In the genomic region with DNA sequence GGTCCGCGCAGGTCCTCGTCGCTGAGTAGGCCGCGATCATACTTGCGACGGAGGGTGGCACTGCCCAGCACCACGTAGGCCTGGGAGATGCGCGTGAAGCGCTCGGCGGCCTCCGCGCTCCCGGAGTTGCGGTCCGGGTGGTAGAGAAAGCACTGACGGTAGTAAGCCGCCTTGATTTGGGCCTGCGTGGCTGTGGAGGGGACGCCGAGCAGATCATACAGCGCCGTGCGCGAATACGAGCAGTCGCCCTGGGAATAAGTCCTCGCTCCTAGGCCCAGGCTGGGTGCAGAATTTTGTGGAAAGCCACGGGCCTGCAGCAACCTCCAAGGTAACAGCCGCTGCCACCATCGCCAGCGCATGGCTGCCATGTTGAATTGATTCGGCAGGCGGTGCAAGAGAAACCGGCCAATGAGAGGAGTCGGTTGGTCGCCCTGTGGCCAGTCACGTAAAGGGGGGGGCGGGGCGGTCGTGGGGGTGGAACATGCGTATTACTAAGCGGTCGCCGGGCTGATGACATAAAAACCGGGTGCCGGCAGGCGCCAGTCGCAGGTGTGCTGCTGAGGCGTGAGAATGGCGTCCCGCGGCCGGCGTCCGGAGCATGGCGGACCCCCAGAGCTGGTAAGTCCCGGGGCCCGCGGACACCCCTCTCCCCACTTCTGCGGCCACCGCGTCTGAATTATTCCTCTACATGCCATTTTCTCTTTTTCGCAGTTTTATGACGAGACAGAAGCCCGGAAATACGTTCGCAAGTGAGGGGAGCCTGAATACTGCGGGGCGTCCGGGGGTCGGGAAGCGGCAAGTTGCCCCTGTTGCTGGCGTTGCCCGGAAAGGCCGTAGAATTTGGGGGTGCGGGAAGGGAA, we compare ENCODE assay signal across 1 cellular context.
TF ChIP-seq lines count a peak whose summit lies in the region.

A gene with protein sequence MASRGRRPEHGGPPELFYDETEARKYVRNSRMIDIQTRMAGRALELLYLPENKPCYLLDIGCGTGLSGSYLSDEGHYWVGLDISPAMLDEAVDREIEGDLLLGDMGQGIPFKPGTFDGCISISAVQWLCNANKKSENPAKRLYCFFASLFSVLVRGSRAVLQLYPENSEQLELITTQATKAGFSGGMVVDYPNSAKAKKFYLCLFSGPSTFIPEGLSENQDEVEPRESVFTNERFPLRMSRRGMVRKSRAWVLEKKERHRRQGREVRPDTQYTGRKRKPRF (plus strand): TSS at position 542 of the 860 bp plus-strand sequence. CDS start 29 bp downstream, at position 571.
A gene (minus strand): TSS at position 398 of the 860 bp plus-strand sequence. CDS start 30 bp downstream, at position 368.

TF ChIP-seq in HepG2, 621 proteins besides CTCF, POLR2A, EP300 and RAD21 (continued from another document and continues in another):
- TF ChIP-seq XBP1 (CRISPR knock-in tag; IDR thresholded peaks at IDR 0.05) (no peak), BRD4 (CRISPR knock-in tag; IDR thresholded peaks at IDR 0.05) (peak; percentile 94), RFXAP (CRISPR knock-in tag; IDR thresholded peaks at IDR 0.05; ENCODE audit: borderline replicate concordance) (0 out of 2 replicates have a peak, but pooled peaks have one; percentile 30), SIN3B (IDR thresholded peaks at IDR 0.05; ENCODE audit: low read length) (peak; percentile 90), ZNF367 (CRISPR knock-in tag; IDR thresholded peaks at IDR 0.05; ENCODE audit: borderline replicate concordance) (no peak), FOXA3 (CRISPR knock-in tag; IDR thresholded peaks at IDR 0.05) (peak; percentile 36; the same call in 1 of the 2 replicates), ZIK1 (CRISPR knock-in tag; IDR thresholded peaks at IDR 0.05; ENCODE audit: borderline replicate concordance, low read depth) (0 out of 2 replicates have a peak, but pooled peaks have one; percentile 19), ZNF879 (CRISPR knock-in tag; IDR thresholded peaks at IDR 0.05) (no peak), SRY (CRISPR knock-in tag; IDR thresholded peaks at IDR 0.05) (peak; percentile 76), ZNF713 (CRISPR knock-in tag; IDR thresholded peaks at IDR 0.05) (no peak), ZNF451 (CRISPR knock-in tag; IDR thresholded peaks at IDR 0.05) (peak; percentile 62; the same call in 1 of the 2 replicates), MED8 (CRISPR knock-in tag; IDR thresholded peaks at IDR 0.05; ENCODE audit: insufficient replicate concordance) (peak; percentile 58), BCL6 (CRISPR knock-in tag; IDR thresholded peaks at IDR 0.05) (peak; percentile 7; the same call in 1 of the 2 replicates), ZBTB1 (CRISPR knock-in tag; IDR thresholded peaks at IDR 0.05; ENCODE audit: borderline replicate concordance) (no peak), ZNF777 (CRISPR knock-in tag; IDR thresholded peaks at IDR 0.05) (peak; percentile 37; the same call in 1 of the 2 replicates), TBX2 (CRISPR knock-in tag; IDR thresholded peaks at IDR 0.05; ENCODE audit: borderline replicate concordance) (peak; percentile 53), ZNF274 (CRISPR knock-in tag; IDR thresholded peaks at IDR 0.05) (no peak), ZNF501 (CRISPR knock-in tag; IDR thresholded peaks at IDR 0.05) (peak; percentile 53; the same call in 1 of the 2 replicates), GTF2F1 (IDR thresholded peaks at IDR 0.05; ENCODE audit: low read length) (no peak), MAFF (IDR thresholded peaks at IDR 0.05; ENCODE audit: low read depth, low read length) (no peak), AKAP8 (CRISPR knock-in tag; IDR thresholded peaks at IDR 0.05) (peak; percentile 44; the same call in 1 of the 2 replicates), ARHGAP35 (CRISPR knock-in tag; IDR thresholded peaks at IDR 0.05; ENCODE audit: borderline replicate concordance) (no peak), KDM5B (CRISPR knock-in tag; IDR thresholded peaks at IDR 0.05; ENCODE audit: borderline replicate concordance) (peak; percentile 80; the same call in 1 of the 2 replicates), ZNF333 (CRISPR knock-in tag; IDR thresholded peaks at IDR 0.05; ENCODE audit: borderline replicate concordance) (peak; percentile 59; the same call in 1 of the 2 replicates), ARID2 (CRISPR knock-in tag; IDR thresholded peaks at IDR 0.05; ENCODE audit: borderline replicate concordance) (peak; percentile 62; the same call in 1 of the 2 replicates), PHF8 (CRISPR knock-in tag; IDR thresholded peaks at IDR 0.05) (peak; percentile 99)
- TF ChIP-seq, protein P1, sequence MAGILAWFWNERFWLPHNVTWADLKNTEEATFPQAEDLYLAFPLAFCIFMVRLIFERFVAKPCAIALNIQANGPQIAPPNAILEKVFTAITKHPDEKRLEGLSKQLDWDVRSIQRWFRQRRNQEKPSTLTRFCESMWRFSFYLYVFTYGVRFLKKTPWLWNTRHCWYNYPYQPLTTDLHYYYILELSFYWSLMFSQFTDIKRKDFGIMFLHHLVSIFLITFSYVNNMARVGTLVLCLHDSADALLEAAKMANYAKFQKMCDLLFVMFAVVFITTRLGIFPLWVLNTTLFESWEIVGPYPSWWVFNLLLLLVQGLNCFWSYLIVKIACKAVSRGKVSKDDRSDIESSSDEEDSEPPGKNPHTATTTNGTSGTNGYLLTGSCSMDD (CRISPR knock-in tag; IDR thresholded peaks at IDR 0.05): no peak
- TF ChIP-seq, protein P2, sequence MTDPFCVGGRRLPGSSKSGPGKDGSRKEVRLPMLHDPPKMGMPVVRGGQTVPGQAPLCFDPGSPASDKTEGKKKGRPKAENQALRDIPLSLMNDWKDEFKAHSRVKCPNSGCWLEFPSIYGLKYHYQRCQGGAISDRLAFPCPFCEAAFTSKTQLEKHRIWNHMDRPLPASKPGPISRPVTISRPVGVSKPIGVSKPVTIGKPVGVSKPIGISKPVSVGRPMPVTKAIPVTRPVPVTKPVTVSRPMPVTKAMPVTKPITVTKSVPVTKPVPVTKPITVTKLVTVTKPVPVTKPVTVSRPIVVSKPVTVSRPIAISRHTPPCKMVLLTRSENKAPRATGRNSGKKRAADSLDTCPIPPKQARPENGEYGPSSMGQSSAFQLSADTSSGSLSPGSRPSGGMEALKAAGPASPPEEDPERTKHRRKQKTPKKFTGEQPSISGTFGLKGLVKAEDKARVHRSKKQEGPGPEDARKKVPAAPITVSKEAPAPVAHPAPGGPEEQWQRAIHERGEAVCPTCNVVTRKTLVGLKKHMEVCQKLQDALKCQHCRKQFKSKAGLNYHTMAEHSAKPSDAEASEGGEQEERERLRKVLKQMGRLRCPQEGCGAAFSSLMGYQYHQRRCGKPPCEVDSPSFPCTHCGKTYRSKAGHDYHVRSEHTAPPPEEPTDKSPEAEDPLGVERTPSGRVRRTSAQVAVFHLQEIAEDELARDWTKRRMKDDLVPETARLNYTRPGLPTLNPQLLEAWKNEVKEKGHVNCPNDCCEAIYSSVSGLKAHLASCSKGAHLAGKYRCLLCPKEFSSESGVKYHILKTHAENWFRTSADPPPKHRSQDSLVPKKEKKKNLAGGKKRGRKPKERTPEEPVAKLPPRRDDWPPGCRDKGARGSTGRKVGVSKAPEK (CRISPR knock-in tag; IDR thresholded peaks at IDR 0.05; ENCODE audit: borderline replicate concordance): no peak
- TF ChIP-seq, protein P3, sequence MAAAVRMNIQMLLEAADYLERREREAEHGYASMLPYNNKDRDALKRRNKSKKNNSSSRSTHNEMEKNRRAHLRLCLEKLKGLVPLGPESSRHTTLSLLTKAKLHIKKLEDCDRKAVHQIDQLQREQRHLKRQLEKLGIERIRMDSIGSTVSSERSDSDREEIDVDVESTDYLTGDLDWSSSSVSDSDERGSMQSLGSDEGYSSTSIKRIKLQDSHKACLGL (CRISPR knock-in tag; IDR thresholded peaks at IDR 0.05): peak; percentile 85
- TF ChIP-seq, protein P4, sequence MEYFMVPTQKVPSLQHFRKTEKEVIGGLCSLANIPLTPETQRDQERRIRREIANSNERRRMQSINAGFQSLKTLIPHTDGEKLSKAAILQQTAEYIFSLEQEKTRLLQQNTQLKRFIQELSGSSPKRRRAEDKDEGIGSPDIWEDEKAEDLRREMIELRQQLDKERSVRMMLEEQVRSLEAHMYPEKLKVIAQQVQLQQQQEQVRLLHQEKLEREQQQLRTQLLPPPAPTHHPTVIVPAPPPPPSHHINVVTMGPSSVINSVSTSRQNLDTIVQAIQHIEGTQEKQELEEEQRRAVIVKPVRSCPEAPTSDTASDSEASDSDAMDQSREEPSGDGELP (IDR thresholded peaks at IDR 0.05; ENCODE audit: borderline replicate concordance, low read depth): peak; percentile 46; the same call in 1 of the 2 replicates
- TF ChIP-seq, protein P5, sequence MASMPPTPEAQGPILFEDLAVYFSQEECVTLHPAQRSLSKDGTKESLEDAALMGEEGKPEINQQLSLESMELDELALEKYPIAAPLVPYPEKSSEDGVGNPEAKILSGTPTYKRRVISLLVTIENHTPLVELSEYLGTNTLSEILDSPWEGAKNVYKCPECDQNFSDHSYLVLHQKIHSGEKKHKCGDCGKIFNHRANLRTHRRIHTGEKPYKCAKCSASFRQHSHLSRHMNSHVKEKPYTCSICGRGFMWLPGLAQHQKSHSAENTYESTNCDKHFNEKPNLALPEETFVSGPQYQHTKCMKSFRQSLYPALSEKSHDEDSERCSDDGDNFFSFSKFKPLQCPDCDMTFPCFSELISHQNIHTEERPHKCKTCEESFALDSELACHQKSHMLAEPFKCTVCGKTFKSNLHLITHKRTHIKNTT (CRISPR knock-in tag; IDR thresholded peaks at IDR 0.05): no peak
- TF ChIP-seq, protein P6, sequence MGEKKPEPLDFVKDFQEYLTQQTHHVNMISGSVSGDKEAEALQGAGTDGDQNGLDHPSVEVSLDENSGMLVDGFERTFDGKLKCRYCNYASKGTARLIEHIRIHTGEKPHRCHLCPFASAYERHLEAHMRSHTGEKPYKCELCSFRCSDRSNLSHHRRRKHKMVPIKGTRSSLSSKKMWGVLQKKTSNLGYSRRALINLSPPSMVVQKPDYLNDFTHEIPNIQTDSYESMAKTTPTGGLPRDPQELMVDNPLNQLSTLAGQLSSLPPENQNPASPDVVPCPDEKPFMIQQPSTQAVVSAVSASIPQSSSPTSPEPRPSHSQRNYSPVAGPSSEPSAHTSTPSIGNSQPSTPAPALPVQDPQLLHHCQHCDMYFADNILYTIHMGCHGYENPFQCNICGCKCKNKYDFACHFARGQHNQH (CRISPR knock-in tag; IDR thresholded peaks at IDR 0.05): 0 out of 2 replicates have a peak, but pooled peaks have one; percentile 3
- TF ChIP-seq, protein P7, sequence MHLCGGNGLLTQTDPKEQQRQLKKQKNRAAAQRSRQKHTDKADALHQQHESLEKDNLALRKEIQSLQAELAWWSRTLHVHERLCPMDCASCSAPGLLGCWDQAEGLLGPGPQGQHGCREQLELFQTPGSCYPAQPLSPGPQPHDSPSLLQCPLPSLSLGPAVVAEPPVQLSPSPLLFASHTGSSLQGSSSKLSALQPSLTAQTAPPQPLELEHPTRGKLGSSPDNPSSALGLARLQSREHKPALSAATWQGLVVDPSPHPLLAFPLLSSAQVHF (CRISPR knock-in tag; IDR thresholded peaks at IDR 0.05): peak; percentile 69; the same call in 1 of the 2 replicates
- TF ChIP-seq, protein P8, sequence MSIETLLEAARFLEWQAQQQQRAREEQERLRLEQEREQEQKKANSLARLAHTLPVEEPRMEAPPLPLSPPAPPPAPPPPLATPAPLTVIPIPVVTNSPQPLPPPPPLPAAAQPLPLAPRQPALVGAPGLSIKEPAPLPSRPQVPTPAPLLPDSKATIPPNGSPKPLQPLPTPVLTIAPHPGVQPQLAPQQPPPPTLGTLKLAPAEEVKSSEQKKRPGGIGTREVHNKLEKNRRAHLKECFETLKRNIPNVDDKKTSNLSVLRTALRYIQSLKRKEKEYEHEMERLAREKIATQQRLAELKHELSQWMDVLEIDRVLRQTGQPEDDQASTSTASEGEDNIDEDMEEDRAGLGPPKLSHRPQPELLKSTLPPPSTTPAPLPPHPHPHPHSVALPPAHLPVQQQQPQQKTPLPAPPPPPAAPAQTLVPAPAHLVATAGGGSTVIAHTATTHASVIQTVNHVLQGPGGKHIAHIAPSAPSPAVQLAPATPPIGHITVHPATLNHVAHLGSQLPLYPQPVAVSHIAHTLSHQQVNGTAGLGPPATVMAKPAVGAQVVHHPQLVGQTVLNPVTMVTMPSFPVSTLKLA (IDR thresholded peaks at IDR 0.05): peak; percentile 72
- TF ChIP-seq, protein P9, sequence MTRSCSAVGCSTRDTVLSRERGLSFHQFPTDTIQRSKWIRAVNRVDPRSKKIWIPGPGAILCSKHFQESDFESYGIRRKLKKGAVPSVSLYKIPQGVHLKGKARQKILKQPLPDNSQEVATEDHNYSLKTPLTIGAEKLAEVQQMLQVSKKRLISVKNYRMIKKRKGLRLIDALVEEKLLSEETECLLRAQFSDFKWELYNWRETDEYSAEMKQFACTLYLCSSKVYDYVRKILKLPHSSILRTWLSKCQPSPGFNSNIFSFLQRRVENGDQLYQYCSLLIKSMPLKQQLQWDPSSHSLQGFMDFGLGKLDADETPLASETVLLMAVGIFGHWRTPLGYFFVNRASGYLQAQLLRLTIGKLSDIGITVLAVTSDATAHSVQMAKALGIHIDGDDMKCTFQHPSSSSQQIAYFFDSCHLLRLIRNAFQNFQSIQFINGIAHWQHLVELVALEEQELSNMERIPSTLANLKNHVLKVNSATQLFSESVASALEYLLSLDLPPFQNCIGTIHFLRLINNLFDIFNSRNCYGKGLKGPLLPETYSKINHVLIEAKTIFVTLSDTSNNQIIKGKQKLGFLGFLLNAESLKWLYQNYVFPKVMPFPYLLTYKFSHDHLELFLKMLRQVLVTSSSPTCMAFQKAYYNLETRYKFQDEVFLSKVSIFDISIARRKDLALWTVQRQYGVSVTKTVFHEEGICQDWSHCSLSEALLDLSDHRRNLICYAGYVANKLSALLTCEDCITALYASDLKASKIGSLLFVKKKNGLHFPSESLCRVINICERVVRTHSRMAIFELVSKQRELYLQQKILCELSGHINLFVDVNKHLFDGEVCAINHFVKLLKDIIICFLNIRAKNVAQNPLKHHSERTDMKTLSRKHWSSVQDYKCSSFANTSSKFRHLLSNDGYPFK (CRISPR knock-in tag; IDR thresholded peaks at IDR 0.05; ENCODE audit: borderline replicate concordance): peak; percentile 77
- TF ChIP-seq, protein P10, sequence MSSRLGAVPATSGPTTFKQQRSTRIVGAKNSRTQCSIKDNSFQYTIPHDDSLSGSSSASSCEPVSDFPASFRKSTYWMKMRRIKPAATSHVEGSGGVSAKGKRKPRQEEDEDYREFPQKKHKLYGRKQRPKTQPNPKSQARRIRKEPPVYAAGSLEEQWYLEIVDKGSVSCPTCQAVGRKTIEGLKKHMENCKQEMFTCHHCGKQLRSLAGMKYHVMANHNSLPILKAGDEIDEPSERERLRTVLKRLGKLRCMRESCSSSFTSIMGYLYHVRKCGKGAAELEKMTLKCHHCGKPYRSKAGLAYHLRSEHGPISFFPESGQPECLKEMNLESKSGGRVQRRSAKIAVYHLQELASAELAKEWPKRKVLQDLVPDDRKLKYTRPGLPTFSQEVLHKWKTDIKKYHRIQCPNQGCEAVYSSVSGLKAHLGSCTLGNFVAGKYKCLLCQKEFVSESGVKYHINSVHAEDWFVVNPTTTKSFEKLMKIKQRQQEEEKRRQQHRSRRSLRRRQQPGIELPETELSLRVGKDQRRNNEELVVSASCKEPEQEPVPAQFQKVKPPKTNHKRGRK (CRISPR knock-in tag; IDR thresholded peaks at IDR 0.05): no peak
